Comparison of ENCODE assay signal across 2 cellular contexts in the genomic region with DNA sequence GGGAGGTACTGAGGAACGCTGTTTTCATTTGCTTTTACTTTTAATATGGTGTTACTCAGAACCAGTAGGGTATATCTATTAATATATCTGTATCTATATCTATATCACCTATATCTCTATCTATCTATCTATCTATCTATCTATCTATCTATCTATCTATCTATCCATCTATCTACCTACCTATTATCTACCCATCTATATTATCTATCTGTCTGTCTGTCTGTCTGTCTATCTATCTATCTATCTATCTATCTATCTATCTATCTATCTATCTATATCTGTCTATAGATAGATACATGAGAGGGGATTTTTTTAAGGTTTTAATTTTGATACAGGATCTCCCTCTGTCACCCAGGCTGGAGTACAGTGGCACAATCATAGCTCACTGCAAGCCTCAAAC. TPM values are rescaled to one million over a fixed set of nuclear protein-coding genes. Genes with fewer than 3 reads are reported as not detected.
"Had no signal": no experiment of that assay in that cellular context is flagged by ENCODE, and none has a peak within 500 bp of the region (broad histone marks: within the 10 kb centered on the region; RNA-seq: fewer than 3 reads in every experiment).

No MANE protein-coding gene starts in this region.

RNA-seq across cellular contexts. Expression of gene GDNF, which starts 23.1 kb away (rescaled TPM):
- total RNA-seq: HT-29 had no signal
- polyA plus RNA-seq: IgD-negative memory B cell had no signal
